1 cellular context compared by ENCODE assay signal in the genomic region with DNA sequence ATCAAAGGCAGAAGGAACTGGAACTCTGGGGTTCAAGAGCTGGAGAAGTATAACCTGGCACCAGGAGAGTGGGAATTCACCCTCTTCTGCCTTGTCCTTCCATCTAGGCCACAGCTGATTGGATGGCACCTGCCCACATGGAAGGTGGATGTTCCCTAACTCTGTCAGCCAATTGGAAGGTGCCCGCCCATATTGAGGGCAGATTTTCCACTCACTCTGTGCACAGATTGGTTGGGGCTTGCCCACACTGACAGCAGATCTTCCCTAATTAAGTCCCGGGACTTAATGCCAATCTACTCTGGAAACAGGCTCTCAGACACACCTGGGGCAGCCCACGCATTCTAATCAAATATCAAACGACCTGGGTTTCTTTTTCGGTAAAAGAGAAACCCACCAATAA.
A peak's percentile ranks its signal among the peaks of the same experiment; 100 is the strongest.
TF ChIP-seq lines count a peak whose summit lies in the region.

No MANE protein-coding gene starts in this region.

TF ChIP-seq in K562, 482 proteins besides CTCF, POLR2A, EP300 and RAD21 (continued from another document and continues in another):
- TF ChIP-seq, protein P1, sequence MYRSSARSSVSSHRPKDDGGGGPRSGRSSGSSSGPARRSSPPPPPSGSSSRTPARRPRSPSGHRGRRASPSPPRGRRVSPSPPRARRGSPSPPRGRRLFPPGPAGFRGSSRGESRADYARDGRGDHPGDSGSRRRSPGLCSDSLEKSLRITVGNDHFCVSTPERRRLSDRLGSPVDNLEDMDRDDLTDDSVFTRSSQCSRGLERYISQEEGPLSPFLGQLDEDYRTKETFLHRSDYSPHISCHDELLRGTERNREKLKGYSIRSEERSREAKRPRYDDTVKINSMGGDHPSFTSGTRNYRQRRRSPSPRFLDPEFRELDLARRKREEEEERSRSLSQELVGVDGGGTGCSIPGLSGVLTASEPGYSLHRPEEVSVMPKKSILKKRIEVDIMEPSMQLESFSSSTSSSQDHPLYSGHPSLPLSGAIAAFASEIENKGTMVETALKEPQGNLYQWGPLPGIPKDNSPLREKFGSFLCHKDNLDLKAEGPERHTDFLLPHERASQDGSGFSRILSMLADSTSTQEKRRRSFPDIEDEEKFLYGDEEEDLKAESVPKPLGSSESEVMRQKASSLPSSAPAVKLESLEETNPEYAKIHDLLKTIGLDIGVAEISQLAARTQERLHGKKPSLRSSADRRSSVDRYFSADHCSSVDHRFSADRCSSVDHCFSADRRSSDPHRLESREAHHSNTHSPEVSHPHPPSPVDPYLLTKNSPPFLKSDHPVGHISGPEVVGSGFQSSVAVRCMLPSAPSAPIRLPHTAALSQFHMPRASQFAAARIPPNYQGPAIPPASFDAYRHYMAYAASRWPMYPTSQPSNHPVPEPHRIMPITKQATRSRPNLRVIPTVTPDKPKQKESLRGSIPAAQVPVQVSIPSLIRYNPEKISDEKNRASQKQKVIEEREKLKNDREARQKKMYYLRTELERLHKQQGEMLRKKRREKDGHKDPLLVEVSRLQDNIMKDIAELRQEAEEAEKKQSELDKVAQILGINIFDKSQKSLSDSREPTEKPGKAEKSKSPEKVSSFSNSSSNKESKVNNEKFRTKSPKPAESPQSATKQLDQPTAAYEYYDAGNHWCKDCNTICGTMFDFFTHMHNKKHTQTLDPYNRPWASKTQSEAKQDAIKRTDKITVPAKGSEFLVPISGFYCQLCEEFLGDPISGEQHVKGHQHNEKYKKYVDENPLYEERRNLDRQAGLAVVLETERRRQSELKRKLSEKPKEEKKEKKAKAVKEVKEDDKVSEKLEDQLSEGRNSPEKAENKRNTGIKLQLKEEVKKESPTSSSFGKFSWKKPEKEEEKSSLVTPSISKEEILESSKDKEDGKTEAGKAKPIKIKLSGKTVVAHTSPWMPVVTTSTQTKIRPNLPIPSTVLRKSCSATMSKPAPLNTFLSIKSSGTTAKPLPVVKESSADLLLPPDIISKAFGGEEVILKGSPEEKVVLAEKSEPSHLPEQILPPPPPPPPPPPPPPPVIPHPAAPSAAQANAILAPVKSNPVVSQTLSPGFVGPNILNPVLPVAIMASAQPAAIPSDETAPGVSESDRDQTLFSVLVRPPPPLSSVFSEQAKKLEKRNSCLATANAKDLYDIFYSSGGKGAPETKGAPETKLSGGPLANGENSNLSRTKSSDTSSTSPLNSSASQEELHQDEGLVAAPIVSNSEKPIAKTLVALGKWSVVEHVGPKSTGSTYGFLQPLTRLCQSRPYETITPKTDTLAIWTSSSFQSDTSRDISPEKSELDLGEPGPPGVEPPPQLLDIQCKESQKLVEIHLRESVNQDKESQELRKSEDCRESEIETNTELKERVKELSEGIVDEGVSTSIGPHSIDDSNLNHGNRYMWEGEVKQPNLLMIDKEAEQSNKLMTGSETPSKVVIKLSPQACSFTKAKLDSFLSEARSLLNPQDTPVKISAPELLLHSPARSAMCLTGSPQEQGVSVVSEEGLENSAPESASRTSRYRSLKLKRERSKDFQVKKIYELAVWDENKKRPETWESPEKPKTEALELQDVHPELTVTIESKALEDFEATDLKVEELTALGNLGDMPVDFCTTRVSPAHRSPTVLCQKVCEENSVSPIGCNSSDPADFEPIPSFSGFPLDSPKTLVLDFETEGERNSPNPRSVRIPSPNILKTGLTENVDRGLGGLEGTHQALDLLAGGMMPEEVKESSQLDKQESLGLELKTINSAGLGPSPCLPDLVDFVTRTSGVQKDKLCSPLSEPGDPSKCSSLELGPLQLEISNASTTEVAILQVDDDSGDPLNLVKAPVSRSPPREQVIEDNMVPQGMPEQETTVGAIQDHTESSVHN (IDR thresholded peaks at IDR 0.05; ENCODE audit: borderline replicate concordance in 1 of 2, low read depth in 1 of 2) = no peak
- TF ChIP-seq, protein P2, sequence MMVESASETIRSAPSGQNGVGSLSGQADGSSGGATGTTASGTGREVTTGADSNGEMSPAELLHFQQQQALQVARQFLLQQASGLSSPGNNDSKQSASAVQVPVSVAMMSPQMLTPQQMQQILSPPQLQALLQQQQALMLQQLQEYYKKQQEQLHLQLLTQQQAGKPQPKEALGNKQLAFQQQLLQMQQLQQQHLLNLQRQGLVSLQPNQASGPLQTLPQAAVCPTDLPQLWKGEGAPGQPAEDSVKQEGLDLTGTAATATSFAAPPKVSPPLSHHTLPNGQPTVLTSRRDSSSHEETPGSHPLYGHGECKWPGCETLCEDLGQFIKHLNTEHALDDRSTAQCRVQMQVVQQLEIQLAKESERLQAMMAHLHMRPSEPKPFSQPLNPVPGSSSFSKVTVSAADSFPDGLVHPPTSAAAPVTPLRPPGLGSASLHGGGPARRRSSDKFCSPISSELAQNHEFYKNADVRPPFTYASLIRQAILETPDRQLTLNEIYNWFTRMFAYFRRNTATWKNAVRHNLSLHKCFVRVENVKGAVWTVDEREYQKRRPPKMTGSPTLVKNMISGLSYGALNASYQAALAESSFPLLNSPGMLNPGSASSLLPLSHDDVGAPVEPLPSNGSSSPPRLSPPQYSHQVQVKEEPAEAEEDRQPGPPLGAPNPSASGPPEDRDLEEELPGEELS (CRISPR knock-in tag; IDR thresholded peaks at IDR 0.05; ENCODE audit: borderline replicate concordance) = no peak
- TF ChIP-seq TGIF2 (CRISPR knock-in tag; IDR thresholded peaks at IDR 0.05) (no peak), LEF1 (IDR thresholded peaks at IDR 0.05) (no peak), MEF2A (IDR thresholded peaks at IDR 0.05; ENCODE audit: control insufficient read depth, low read depth, low read length) (no peak), NRF1 (conservative IDR thresholded peaks at IDR 0.05 in 1 of 2, IDR thresholded peaks at IDR 0.05 in 1 of 2) (0 out of 4 replicates have a peak, but pooled peaks of 1 of the 2 experiments have one; percentile 16), TOE1 (IDR thresholded peaks at IDR 0.05; ENCODE audit: borderline replicate concordance) (no peak), TOE1 (CRISPR knock-in tag; IDR thresholded peaks at IDR 0.05; ENCODE audit: borderline replicate concordance, low read depth) (no peak), HDAC3 (IDR thresholded peaks at IDR 0.05; ENCODE audit: borderline replicate concordance, partially characterized antibody) (no peak), HNRNPL (IDR thresholded peaks at IDR 0.05; ENCODE audit: low read depth, low read length) (no peak), NCOA1 (IDR thresholded peaks at IDR 0.05; ENCODE audit: low read depth) (no peak), PYGO2 (tag; IDR thresholded peaks at IDR 0.05) (no peak), RFX5 (IDR thresholded peaks at IDR 0.05; ENCODE audit: low read depth, low read length) (no peak), SRSF7 (optimal IDR thresholded peaks at IDR 0.05; ENCODE audit: low read depth, low read length) (no peak), SAFB2 (IDR thresholded peaks at IDR 0.05; ENCODE audit: borderline replicate concordance, low read depth, low read length, severe bottlenecking) (no peak), KDM5B (IDR thresholded peaks at IDR 0.05; ENCODE audit: insufficient replicate concordance, low read depth, low read length) (no peak), NFYB (IDR thresholded peaks at IDR 0.05; ENCODE audit: extremely low read depth, insufficient read length) (peak; percentile 70), ZNF695 (CRISPR knock-in tag; IDR thresholded peaks at IDR 0.05) (no peak), ZNF347 (CRISPR knock-in tag; IDR thresholded peaks at IDR 0.05; ENCODE audit: low read depth) (no peak), KDM2B (CRISPR knock-in tag; IDR thresholded peaks at IDR 0.05) (no peak), SOX6 (IDR thresholded peaks at IDR 0.05) (no peak), HNRNPLL (IDR thresholded peaks at IDR 0.05; ENCODE audit: low read depth, low read length, poor library complexity, severe bottlenecking) (no peak), PTBP1 (IDR thresholded peaks at IDR 0.05; ENCODE audit: low read depth, low read length) (no peak), NCOA2 (IDR thresholded peaks at IDR 0.05; ENCODE audit: partially characterized antibody in 2 of 2) (peak in 1 of 2 experiments; percentile 60), ESRRB (CRISPR knock-in tag; IDR thresholded peaks at IDR 0.05; ENCODE audit: borderline replicate concordance) (no peak), SAFB (IDR thresholded peaks at IDR 0.05; ENCODE audit: borderline replicate concordance, low read depth, low read length) (no peak)
- TF ChIP-seq, protein P3, sequence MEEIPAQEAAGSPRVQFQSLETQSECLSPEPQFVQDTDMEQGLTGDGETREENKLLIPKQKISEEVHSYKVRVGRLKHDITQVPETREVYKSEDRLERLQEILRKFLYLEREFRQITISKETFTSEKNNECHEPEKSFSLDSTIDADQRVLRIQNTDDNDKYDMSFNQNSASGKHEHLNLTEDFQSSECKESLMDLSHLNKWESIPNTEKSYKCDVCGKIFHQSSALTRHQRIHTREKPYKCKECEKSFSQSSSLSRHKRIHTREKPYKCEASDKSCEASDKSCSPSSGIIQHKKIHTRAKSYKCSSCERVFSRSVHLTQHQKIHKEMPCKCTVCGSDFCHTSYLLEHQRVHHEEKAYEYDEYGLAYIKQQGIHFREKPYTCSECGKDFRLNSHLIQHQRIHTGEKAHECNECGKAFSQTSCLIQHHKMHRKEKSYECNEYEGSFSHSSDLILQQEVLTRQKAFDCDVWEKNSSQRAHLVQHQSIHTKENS (CRISPR knock-in tag; IDR thresholded peaks at IDR 0.05) = no peak
- TF ChIP-seq, protein P4, sequence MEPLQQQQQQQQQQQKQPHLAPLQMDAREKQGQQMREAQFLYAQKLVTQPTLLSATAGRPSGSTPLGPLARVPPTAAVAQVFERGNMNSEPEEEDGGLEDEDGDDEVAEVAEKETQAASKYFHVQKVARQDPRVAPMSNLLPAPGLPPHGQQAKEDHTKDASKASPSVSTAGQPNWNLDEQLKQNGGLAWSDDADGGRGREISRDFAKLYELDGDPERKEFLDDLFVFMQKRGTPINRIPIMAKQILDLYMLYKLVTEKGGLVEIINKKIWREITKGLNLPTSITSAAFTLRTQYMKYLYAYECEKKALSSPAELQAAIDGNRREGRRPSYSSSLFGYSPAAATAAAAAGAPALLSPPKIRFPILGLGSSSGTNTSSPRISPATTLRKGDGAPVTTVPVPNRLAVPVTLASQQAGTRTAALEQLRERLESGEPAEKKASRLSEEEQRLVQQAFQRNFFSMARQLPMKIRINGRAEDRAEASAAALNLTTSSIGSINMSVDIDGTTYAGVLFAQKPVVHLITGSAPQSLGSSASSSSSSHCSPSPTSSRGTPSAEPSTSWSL (CRISPR knock-in tag; IDR thresholded peaks at IDR 0.05; ENCODE audit: borderline replicate concordance) = no peak
- TF ChIP-seq, protein P5, sequence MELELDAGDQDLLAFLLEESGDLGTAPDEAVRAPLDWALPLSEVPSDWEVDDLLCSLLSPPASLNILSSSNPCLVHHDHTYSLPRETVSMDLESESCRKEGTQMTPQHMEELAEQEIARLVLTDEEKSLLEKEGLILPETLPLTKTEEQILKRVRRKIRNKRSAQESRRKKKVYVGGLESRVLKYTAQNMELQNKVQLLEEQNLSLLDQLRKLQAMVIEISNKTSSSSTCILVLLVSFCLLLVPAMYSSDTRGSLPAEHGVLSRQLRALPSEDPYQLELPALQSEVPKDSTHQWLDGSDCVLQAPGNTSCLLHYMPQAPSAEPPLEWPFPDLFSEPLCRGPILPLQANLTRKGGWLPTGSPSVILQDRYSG (tag; conservative IDR thresholded peaks at IDR 0.05; ENCODE audit: low read depth) = no peak
- TF ChIP-seq, protein P6, sequence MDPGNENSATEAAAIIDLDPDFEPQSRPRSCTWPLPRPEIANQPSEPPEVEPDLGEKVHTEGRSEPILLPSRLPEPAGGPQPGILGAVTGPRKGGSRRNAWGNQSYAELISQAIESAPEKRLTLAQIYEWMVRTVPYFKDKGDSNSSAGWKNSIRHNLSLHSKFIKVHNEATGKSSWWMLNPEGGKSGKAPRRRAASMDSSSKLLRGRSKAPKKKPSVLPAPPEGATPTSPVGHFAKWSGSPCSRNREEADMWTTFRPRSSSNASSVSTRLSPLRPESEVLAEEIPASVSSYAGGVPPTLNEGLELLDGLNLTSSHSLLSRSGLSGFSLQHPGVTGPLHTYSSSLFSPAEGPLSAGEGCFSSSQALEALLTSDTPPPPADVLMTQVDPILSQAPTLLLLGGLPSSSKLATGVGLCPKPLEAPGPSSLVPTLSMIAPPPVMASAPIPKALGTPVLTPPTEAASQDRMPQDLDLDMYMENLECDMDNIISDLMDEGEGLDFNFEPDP (CRISPR knock-in tag; IDR thresholded peaks at IDR 0.05) = no peak
- TF ChIP-seq, protein P7, sequence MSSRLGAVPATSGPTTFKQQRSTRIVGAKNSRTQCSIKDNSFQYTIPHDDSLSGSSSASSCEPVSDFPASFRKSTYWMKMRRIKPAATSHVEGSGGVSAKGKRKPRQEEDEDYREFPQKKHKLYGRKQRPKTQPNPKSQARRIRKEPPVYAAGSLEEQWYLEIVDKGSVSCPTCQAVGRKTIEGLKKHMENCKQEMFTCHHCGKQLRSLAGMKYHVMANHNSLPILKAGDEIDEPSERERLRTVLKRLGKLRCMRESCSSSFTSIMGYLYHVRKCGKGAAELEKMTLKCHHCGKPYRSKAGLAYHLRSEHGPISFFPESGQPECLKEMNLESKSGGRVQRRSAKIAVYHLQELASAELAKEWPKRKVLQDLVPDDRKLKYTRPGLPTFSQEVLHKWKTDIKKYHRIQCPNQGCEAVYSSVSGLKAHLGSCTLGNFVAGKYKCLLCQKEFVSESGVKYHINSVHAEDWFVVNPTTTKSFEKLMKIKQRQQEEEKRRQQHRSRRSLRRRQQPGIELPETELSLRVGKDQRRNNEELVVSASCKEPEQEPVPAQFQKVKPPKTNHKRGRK (tag; IDR thresholded peaks at IDR 0.05) = no peak
- TF ChIP-seq, protein P8, sequence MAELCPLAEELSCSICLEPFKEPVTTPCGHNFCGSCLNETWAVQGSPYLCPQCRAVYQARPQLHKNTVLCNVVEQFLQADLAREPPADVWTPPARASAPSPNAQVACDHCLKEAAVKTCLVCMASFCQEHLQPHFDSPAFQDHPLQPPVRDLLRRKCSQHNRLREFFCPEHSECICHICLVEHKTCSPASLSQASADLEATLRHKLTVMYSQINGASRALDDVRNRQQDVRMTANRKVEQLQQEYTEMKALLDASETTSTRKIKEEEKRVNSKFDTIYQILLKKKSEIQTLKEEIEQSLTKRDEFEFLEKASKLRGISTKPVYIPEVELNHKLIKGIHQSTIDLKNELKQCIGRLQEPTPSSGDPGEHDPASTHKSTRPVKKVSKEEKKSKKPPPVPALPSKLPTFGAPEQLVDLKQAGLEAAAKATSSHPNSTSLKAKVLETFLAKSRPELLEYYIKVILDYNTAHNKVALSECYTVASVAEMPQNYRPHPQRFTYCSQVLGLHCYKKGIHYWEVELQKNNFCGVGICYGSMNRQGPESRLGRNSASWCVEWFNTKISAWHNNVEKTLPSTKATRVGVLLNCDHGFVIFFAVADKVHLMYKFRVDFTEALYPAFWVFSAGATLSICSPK (IDR thresholded peaks at IDR 0.05; ENCODE audit: borderline replicate concordance) = no peak
- TF ChIP-seq, protein P9, sequence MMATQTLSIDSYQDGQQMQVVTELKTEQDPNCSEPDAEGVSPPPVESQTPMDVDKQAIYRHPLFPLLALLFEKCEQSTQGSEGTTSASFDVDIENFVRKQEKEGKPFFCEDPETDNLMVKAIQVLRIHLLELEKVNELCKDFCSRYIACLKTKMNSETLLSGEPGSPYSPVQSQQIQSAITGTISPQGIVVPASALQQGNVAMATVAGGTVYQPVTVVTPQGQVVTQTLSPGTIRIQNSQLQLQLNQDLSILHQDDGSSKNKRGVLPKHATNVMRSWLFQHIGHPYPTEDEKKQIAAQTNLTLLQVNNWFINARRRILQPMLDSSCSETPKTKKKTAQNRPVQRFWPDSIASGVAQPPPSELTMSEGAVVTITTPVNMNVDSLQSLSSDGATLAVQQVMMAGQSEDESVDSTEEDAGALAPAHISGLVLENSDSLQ (IDR thresholded peaks at IDR 0.05) = peak; percentile 54
- TF ChIP-seq, protein P10, sequence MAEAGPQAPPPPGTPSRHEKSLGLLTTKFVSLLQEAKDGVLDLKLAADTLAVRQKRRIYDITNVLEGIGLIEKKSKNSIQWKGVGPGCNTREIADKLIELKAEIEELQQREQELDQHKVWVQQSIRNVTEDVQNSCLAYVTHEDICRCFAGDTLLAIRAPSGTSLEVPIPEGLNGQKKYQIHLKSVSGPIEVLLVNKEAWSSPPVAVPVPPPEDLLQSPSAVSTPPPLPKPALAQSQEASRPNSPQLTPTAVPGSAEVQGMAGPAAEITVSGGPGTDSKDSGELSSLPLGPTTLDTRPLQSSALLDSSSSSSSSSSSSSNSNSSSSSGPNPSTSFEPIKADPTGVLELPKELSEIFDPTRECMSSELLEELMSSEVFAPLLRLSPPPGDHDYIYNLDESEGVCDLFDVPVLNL (CRISPR knock-in tag; IDR thresholded peaks at IDR 0.05; ENCODE audit: low read depth) = no peak
